Comparison of ENCODE assay signal across 17 cellular contexts in the genomic region with DNA sequence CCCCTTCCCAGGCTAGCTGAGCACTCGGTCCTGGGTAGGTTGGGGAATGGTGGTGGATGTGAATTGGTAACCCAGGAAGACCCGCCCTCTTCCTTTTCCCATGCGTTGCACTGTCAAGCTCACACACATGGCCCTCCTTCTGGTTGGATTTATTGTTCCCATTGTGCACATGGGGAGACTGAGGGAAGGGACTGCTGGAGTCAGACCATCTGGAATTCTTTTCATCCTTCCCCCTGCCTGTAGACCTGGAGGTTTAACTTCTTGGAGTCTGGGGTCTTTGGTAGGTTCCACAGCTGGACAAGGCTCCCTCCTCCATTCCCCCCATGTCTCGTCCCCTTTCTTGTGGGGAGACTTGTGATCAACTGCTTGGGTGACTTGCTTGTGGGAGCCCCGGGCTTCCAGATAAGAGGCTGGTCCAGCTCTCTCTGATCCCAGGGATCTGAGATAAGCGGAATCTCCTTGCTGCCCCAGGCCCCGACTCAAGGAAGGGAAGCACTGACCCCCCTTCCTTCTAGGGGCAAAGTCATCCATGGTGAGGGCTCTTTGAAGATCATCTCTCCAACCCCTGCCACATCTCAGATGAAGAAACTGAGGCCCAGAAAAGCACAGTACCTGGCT. TPM values are rescaled to one million over a fixed set of nuclear protein-coding genes. Genes with fewer than 3 reads are reported as not detected.
A peak's percentile ranks its signal among the peaks of the same experiment; 100 is the strongest.
DNase-seq lines count a peak whose midpoint lies in the region; TF ChIP-seq lines count a peak whose summit lies in the region.
"Had no signal": no experiment of that assay in that cellular context is flagged by ENCODE, and none has a peak within 500 bp of the region (broad histone marks: within the 10 kb centered on the region; RNA-seq: fewer than 3 reads in every experiment).

No MANE protein-coding gene starts in this region.

- intact Hi-C loops in Calu3 (cut with micrococcal nuclease; ENCODE audit: unreplicated experiment): no loop called here
- intact Hi-C loops in adrenal gland (cut with DNase I): no loop called here
- intact Hi-C loops in prostate gland (cut with DNase I): no loop called here
- intact Hi-C loops in CD14-positive monocyte (cut with micrococcal nuclease): no loop called here

- BruUV-seq in Calu3 (replicated peaks; lab: Mats Ljungman, UMichigan): no TSS peak

- H3K27me3 ChIP-seq in adrenal gland: no peaks in the 10 kb centered on the region
- no peaks in the 10 kb centered on the region for H3K27me3 ChIP-seq in iPS-20b (ENCODE audit: insufficient read depth, low read length)
- no peaks in the 10 kb centered on the region for H3K27me3 ChIP-seq in prostate gland (replicated peaks; ENCODE audit: insufficient read depth)

- H3K4me3 ChIP-seq in adrenal gland: no peak overlapping the region
- no peak overlapping the region for H3K4me3 ChIP-seq in iPS-20b (ENCODE audit: low read length)
- H3K4me3 ChIP-seq in prostate gland: no peak overlapping the region

- H3K36me3 ChIP-seq in adrenal gland (replicated peaks in 1 of 2) (no peaks in the 10 kb centered on the region), iPS-20b (ENCODE audit: insufficient read depth, low read depth, low read length) (peaks cover 6% of the 10 kb centered on the region; the same call in 1 of the 2 replicates), prostate gland (no peaks in the 10 kb centered on the region)

- H3K4me1 ChIP-seq in adrenal gland (replicated peaks in 1 of 2) (peaks cover 76 to 81% of the 10 kb centered on the region in 2 donors), iPS-20b (ENCODE audit: insufficient read depth, low read length) (peaks cover 48% of the 10 kb centered on the region), prostate gland (replicated peaks) (peaks cover 21% of the 10 kb centered on the region)

- no peak for DNase-seq in Calu3
- DNase-seq in adrenal gland: no peak
- no peak for DNase-seq in prostate gland (ENCODE audit: low spot score)
- DNase-seq in hippocampal formation (lab: John Stamatoyannopoulos, UW): no peak
- no peak for DNase-seq in DMS79 (lab: John Stamatoyannopoulos, UW)
- DNase-seq in GDM1 (lab: John Stamatoyannopoulos, UW): no peak
- no peak for DNase-seq in CD14-positive monocyte (ENCODE audit: low spot score)
- DNase-seq: activated CD8-positive, alpha-beta memory T cell treated with anti-CD3 and anti-CD28 coated beads, Interleukin-2, amount 50 U/mL, for 48 hours; activated naive CD4-positive, alpha-beta T cell; effector CD8-positive, alpha-beta T cell; foreskin fibroblast; IMR-90; NCI-H2107; NCI-H69 had no signal

- TF ChIP-seq POLR2A in adrenal gland (IDR thresholded peaks at IDR 0.05) (no peak), prostate gland (IDR thresholded peaks at IDR 0.05) (no peak)

- H3K4me3 Mint-ChIP-seq in Calu3 (ENCODE audit: low read depth, unreplicated experiment) (peak overlapping the region; percentile 68), CD14-positive monocyte (no peak overlapping the region)

- H3K36me3 Mint-ChIP-seq in Calu3 (ENCODE audit: insufficient read depth, unreplicated experiment) (peaks cover 64% of the 10 kb centered on the region), CD14-positive monocyte (peaks cover 0 to 4% of the 10 kb centered on the region in 2 donors)

- TF ChIP-seq CTCF in Calu3 (IDR thresholded peaks at IDR 0.05; ENCODE audit: unreplicated experiment) (no peak), adrenal gland (IDR thresholded peaks at IDR 0.05) (no peak), prostate gland (IDR thresholded peaks at IDR 0.05) (no peak), CD14-positive monocyte (IDR thresholded peaks at IDR 0.05) (no peak)

- CTCF ChIA-PET in Calu3 (lab: Charles Lee): interaction anchor here (0.5 to 1.6 kb wide), 3 partner anchors 11 to 46 kb away, joined by 3 to 6 read pairs (median 6); no protein-coding TSS in a partner anchor

- H3K9me3 ChIP-seq in adrenal gland (replicated peaks in 1 of 3) (no peaks in the 10 kb centered on the region), iPS-20b (ENCODE audit: insufficient read depth, low read depth, low read length) (no peaks in the 10 kb centered on the region), prostate gland (no peaks in the 10 kb centered on the region)

- H3K27ac ChIP-seq in adrenal gland (peak overlapping the region; percentile 76 to 99 (median 93)), iPS-20b (ENCODE audit: low read length) (no peak overlapping the region), prostate gland (peak overlapping the region; percentile 98)

- H3K27me3 Mint-ChIP-seq in Calu3 (ENCODE audit: unreplicated experiment) (no peaks in the 10 kb centered on the region), CD14-positive monocyte (ENCODE audit: low read depth in 3 of 3) (peaks cover 20 to 26% (median 26%) of the 10 kb centered on the region in 3 donors)

- H3K4me1 Mint-ChIP-seq in Calu3 (ENCODE audit: low read depth, unreplicated experiment) (peaks cover 69% of the 10 kb centered on the region), CD14-positive monocyte (peaks cover 9% of the 10 kb centered on the region)

- peak overlapping the region; percentile 88; the same call in 1 of the 2 replicates for H3K9ac ChIP-seq in iPS-20b (ENCODE audit: low read depth, low read length)

- H3K9me3 Mint-ChIP-seq in Calu3 (ENCODE audit: low read depth, unreplicated experiment) (no peaks in the 10 kb centered on the region), CD14-positive monocyte (peaks cover 0 to 4% (median 0%) of the 10 kb centered on the region in 7 donors)
- H3K9me3 Mint-ChIP-seq: brain had no signal

- WGBS in adrenal gland, 4 donors: 40 to 63% (median 61%) methylated on average over 4 to 7 of the region's 7 CpGs
- WGBS in prostate gland: 66% methylated on average over 7 of the region's 7 CpGs

- H3K27ac Mint-ChIP-seq in Calu3 (ENCODE audit: unreplicated experiment) (peak overlapping the region; percentile 99), CD14-positive monocyte (no peak overlapping the region)

RNA-seq across cellular contexts. Expression of a gene that starts 55.7 kb away (rescaled TPM):
- total RNA-seq in Calu3 (2022): 0.19 and 0.51 TPM in 2 replicates
- total RNA-seq in adrenal gland: 10 to 100 TPM in 4 of 8 donors, 1 to 10 TPM in 4; 5.6 to 35.4 (median 10.4) TPM
- 10 to 100 TPM in 1 of 3 donors, 1 to 10 TPM in 2; 3.2 to 15.2 (median 5.8) TPM for polyA plus RNA-seq in adrenal gland
- 10 to 100 TPM in 1 of 2 donors, 1 to 10 TPM in 1; 7.9 to 18.2 TPM for total RNA-seq in prostate gland
- under 1 TPM in 1 of 2 donors, not detected in 1; 0.05 TPM for polyA plus RNA-seq in CD14-positive monocyte
- total RNA-seq: T-helper 1 cell treated with Interleukin-12 subunit alpha and Interleukin-12 subunit beta and Interleukin-4 antibody, amounts not matched to agents 30 ng/mL and 1 ng/mL, for 36 hours had no signal

RNA-seq across cellular contexts. Expression of a gene that starts 58.9 kb away (rescaled TPM):
- total RNA-seq in Calu3 (2022): 186 and 188 TPM in 2 replicates
- total RNA-seq in adrenal gland: 100 to 1,000 TPM in 4 of 8 donors, 10 to 100 TPM in 4; 73.9 to 190 (median 97.0) TPM
- 100 to 1,000 TPM in 1 of 3 donors, 10 to 100 TPM in 2; 55.5 to 183 (median 56.1) TPM for polyA plus RNA-seq in adrenal gland
- 10 to 100 TPM; 32.0 to 63.5 TPM for total RNA-seq in prostate gland
- 10 to 100 TPM; 39.8 to 42.7 TPM for polyA plus RNA-seq in CD14-positive monocyte

RNA-seq across cellular contexts. Expression of a gene that starts 59.2 kb away (rescaled TPM):
- 57.4 and 61.1 TPM in 2 replicates for total RNA-seq in Calu3 (2022)
- 10 to 100 TPM; 14.0 to 50.1 (median 32.9) TPM for total RNA-seq in adrenal gland
- polyA plus RNA-seq in adrenal gland: 10 to 100 TPM; 14.0 to 45.9 (median 22.4) TPM
- total RNA-seq in prostate gland: 10 to 100 TPM; 27.1 to 72.5 TPM
- polyA plus RNA-seq in CD14-positive monocyte: 1 to 10 TPM; 6.6 to 7.1 TPM
